9 cellular contexts compared by ENCODE assay signal in the genomic region with DNA sequence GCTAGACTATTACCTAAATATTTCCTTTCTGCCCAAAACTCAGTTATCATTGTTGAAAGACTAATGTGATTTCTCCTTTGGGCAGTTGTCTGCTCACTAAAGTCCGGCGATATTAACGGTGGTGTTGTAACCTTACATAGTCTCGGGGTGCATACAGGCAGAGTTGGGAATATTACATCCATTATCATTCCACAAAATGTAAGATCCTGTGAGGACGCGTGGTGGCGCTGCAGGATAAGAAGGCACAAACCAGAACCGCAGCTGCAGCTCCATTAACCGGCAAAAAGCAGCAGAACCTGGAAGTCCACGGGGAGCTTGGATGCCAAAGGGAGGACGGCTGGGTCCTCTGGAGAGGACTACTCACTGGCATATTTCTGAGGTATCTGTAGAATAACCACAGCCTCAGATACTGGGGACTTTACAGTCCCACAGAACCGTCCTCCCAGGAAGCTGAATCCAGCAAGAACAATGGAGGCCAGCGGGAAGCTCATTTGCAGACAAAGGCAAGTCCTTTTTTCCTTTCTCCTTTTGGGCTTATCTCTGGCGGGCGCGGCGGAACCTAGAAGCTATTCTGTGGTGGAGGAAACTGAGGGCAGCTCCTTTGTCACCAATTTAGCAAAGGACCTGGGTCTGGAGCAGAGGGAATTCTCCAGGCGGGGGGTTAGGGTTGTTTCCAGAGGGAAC. TPM values are rescaled to one million over a fixed set of nuclear protein-coding genes. Genes with fewer than 3 reads are reported as not detected.
A peak's percentile ranks its signal among the peaks of the same experiment; 100 is the strongest.
DNase-seq lines count a peak whose midpoint lies in the region; ATAC-seq and TF ChIP-seq lines count a peak whose summit lies in the region.
"Not testable (repeated sequence)": the region's sequence is repeated elsewhere in the genome, so short reads cannot be mapped to it uniquely, and the experiment has no call there.
"Had no signal": no experiment of that assay in that cellular context is flagged by ENCODE, and none has a peak within 500 bp of the region (broad histone marks: within the 10 kb centered on the region; RNA-seq: fewer than 3 reads in every experiment).

A gene (plus strand): TSS at position 264 of the 684 bp plus-strand sequence. CDS start 205 bp downstream, at position 469.

- intact Hi-C loops in psoas muscle (cut with DNase I) = not testable (repeated sequence)

- H3K4me1 ChIP-seq in GM23338 (ENCODE audit: insufficient read depth); adipocyte (ENCODE audit: control insufficient read depth, insufficient read depth, low read length); psoas muscle: not testable (repeated sequence)

- H3K36me3 Mint-ChIP-seq in GM23338 (ENCODE audit: low read depth) = peaks cover 33% of the 10 kb centered on the region

- not testable (repeated sequence) for TF ChIP-seq POLR2A in NB4 (IDR thresholded peaks at IDR 0.05; ENCODE audit: extremely low read depth, insufficient read length); erythroblast (IDR thresholded peaks at IDR 0.05; ENCODE audit: low read length)

- H3F3A ChIP-seq in GM23338 (replicated peaks; ENCODE audit: low read depth) = not testable (repeated sequence)

- not testable (repeated sequence) for H3K79me2 ChIP-seq in GM23338 (replicated peaks; ENCODE audit: insufficient read depth)

- H3K9me2 ChIP-seq in GM23338 (ENCODE audit: insufficient read depth) = not testable (repeated sequence)

- peaks cover 37% of the 10 kb centered on the region for H3K9me3 Mint-ChIP-seq in GM23338

- 9 to 13% (median 9%) methylated on average over 11 to 13 of the region's 18 CpGs for WGBS in psoas muscle, 3 donors

- not testable (repeated sequence) for H3K27me3 Mint-ChIP-seq in GM23338 (ENCODE audit: insufficient read depth, low read depth, poor library complexity)

- DNase-seq in ACHN (peak; percentile 58), GM23338 (ENCODE audit: low spot score) (peak; percentile 90), NB4 (ENCODE audit: low read depth) (peak; percentile 66), RPMI7951 (ENCODE audit: low read depth) (peak; percentile 66), adipocyte (ENCODE audit: low read depth) (peak; percentile 43), erythroblast (lab: John Stamatoyannopoulos, UW) (peak; percentile 1 to 32), kidney tubule cell (ENCODE audit: low spot score) (peak; percentile 31), psoas muscle (peak in 1 of 2 donors; percentile 45)

- H3K4me3 ChIP-seq in GM23338 (peak within 1 kb of the TSS; percentile 35; the same call in 1 of the 2 replicates), adipocyte (ENCODE audit: low read length) (peak within 1 kb of the TSS; percentile 27), psoas muscle (peak within 1 kb of the TSS; percentile 32)
- not testable (repeated sequence) for H3K4me3 ChIP-seq in NB4 (ENCODE audit: low read depth, low read length)

- H3K27ac ChIP-seq in GM23338 (ENCODE audit: low read depth); psoas muscle: not testable (repeated sequence)

- H4K20me1 ChIP-seq in GM23338 (replicated peaks; ENCODE audit: insufficient read depth) = not testable (repeated sequence)

- H3K4me2 ChIP-seq in GM23338 = not testable (repeated sequence)

- in situ Hi-C loops in ACHN (cut with HindIII; ENCODE audit: low pct_ligation_motif_present, low pct_unique_long_range_greater_than_20kb, low sequenced_read_pairs) = not testable (repeated sequence)

- H3K9ac ChIP-seq in adipocyte (ENCODE audit: low read length) = not testable (repeated sequence)

- H3K27ac Mint-ChIP-seq in GM23338 = not testable (repeated sequence)

- H3K36me3 ChIP-seq in GM23338 (ENCODE audit: insufficient read depth); adipocyte (ENCODE audit: control insufficient read depth, insufficient read depth, low read length, severe bottlenecking); psoas muscle (ENCODE audit: insufficient read depth in 1 of 2, low read depth in 1 of 2): not testable (repeated sequence)

- ATAC-seq in GM23338 (peak; percentile 89), psoas muscle (peak in 2 of 4 donors; percentile 36 to 68)

- TF ChIP-seq CTCF in GM23338 (conservative IDR thresholded peaks at IDR 0.05; ENCODE audit: low read depth in 2 of 2) (peak; percentile 72 to 73), NB4 (IDR thresholded peaks at IDR 0.05; ENCODE audit: low read depth, low read length) (peak; percentile 35)
- TF ChIP-seq CTCF in psoas muscle (IDR thresholded peaks at IDR 0.05) = not testable (repeated sequence)

- not testable (repeated sequence) for H2AFZ ChIP-seq in GM23338

- H3K4me3 Mint-ChIP-seq in GM23338 = peak within 1 kb of the TSS; percentile 38; the same call in 1 of the 3 replicates

- not testable (repeated sequence) for H3K4me1 Mint-ChIP-seq in GM23338

- peaks cover 72% of the 10 kb centered on the region for H3K9me3 ChIP-seq in adipocyte (ENCODE audit: control insufficient read depth, low read length)
- not testable (repeated sequence) for H3K9me3 ChIP-seq in psoas muscle

- not testable (repeated sequence) for H3K27me3 ChIP-seq in GM23338 (ENCODE audit: insufficient read depth); adipocyte (replicated peaks; ENCODE audit: control insufficient read depth, insufficient read depth, low read length)
- peaks cover 0 to 20% (median 4%) of the 10 kb centered on the region in 3 donors for H3K27me3 ChIP-seq in psoas muscle (ENCODE audit: insufficient read depth in 3 of 3, low read length in 2 of 3)

RNA-seq across cellular contexts. Expression of the gene that starts here (rescaled TPM):
- 2.4 and 3.5 TPM in 2 replicates for total RNA-seq in GM23338 (2014; rRNA removed; shearing (Covaris generic))
- 0.87 and 1.1 TPM in 2 replicates for polyA plus RNA-seq in GM23338 (2016; fragmentation: Nextera tagmentation; extraction: Ambion mirVana)
- total RNA-seq in RPMI7951 (2014; rRNA removed; shearing (Covaris generic)) = 2.5 and 2.6 TPM in 2 replicates
- under 1 TPM; 0.44 to 0.81 (median 0.62) TPM for total RNA-seq in psoas muscle
- under 1 TPM; 0.06 to 0.26 (median 0.18) TPM for polyA plus RNA-seq in psoas muscle
- total RNA-seq: activated CD4-positive, alpha-beta T cell treated with anti-CD3 and anti-CD28 coated beads, Interleukin-2, amount 10 ng/mL, durations not matched to agents 7 days and 5 days had no signal
